In the genomic region with DNA sequence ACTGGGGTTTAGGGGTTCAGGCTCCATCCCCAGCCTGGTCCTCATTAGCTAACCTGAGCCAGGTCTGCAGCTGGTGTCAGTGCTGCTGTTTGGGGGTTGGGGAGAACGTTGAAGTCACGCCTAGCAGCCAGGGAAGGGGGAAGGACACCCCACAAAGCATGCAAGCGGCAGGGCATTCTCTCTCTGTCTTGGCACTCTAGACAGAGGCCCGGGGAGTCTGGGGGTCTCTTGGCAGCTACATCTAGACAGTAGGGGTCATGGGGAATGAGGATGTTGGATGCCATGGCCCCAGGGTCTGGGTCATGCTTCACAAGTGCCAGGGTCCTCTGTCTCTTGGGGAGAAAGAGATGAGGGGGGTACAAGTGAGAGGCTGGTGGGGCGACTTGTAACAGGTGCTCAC, we compare ENCODE assay signal across 29 cellular contexts. TPM values are rescaled to one million over a fixed set of nuclear protein-coding genes. Genes with fewer than 3 reads are reported as not detected.
"Had no signal": no experiment of that assay in that cellular context is flagged by ENCODE, and none has a peak within 500 bp of the region (broad histone marks: within the 10 kb centered on the region; RNA-seq: fewer than 3 reads in every experiment).

No MANE protein-coding gene starts in this region.

- H3K79me2 ChIP-seq: parathyroid adenoma had no signal

- H3K4me3 ChIP-seq: colonic mucosa, gastrocnemius medialis, left lung, lower lobe of right lung, sigmoid colon, suprapubic skin, transverse colon, vagina had no signal

- H3K4me1 ChIP-seq: colonic mucosa, parathyroid adenoma had no signal

- H3K27ac ChIP-seq: colonic mucosa, epithelial cell of prostate, gastrocnemius medialis, left lung, lower lobe of right lung, neutrophil, parathyroid adenoma, sigmoid colon, suprapubic skin, transverse colon, vagina had no signal

- H3K9me3 ChIP-seq: colonic mucosa, gastrocnemius medialis, left lung, lower lobe of right lung, neutrophil, sigmoid colon, suprapubic skin, transverse colon, vagina had no signal

- H2AFZ ChIP-seq: parathyroid adenoma had no signal

- H3K27me3 ChIP-seq: colonic mucosa, gastrocnemius medialis, vagina had no signal

- ATAC-seq: esophagus mucosa; gastrocnemius medialis; left lung; lower lobe of right lung; natural killer cell treated with Interleukin-12 subunit alpha and Interleukin-12 subunit beta and Interleukin-15 and Interleukin-18, amount 100 ng/mL, for 72 hours; stimulated activated naive B cell treated with anti-CD40 and anti-IgM and Interleukin-4, amounts not matched to agents 10 μg/mL and 1 μg/mL and 100 μg/mL, for 72 hours had no signal

- H3K36me3 ChIP-seq: colonic mucosa, gastrocnemius medialis, left lung, lower lobe of right lung, neutrophil, sigmoid colon, suprapubic skin, transverse colon, vagina had no signal

- DNase-seq: colonic mucosa; effector CD8-positive, alpha-beta T cell; endodermal cell; foreskin fibroblast; gastrocnemius medialis; kidney; left lung; lower lobe of right lung; naive B cell; sigmoid colon; stimulated activated CD4-positive, alpha-beta T cell treated with anti-CD3 and anti-CD28 coated beads, Interleukin-15, amount 100 ng/mL, for 24 hours; stimulated activated CD4-positive, alpha-beta T cell treated with anti-CD3 and anti-CD28 coated beads, Interleukin-2, amount 100 ng/mL, for 48 hours; stimulated activated naive B cell treated with anti-CD40 and anti-IgM and Interleukin-4, amounts not matched to agents 10 μg/mL and 1 μg/mL and 100 μg/mL, for 72 hours; transverse colon had no signal

RNA-seq across cellular contexts. Expression of gene ERICH4, which starts 2.6 kb away (rescaled TPM):
- total RNA-seq: cerebellum; colonic mucosa; endodermal cell; esophagus mucosa; gastrocnemius medialis; glomerular endothelial cell; kidney; left lung; lower lobe of right lung; mononuclear cell; natural killer cell treated with Interleukin-12 subunit alpha and Interleukin-12 subunit beta and Interleukin-15 and Interleukin-18, amount 100 ng/mL, for 72 hours; neural crest cell; omental fat pad; progenitor cell of endocrine pancreas; sigmoid colon; skeletal muscle tissue; suprapubic skin; transverse colon; ureter; vagina had no signal
- polyA plus RNA-seq: sigmoid colon had no signal
